ENCODE assay signal across 8 cellular contexts in the genomic region with DNA sequence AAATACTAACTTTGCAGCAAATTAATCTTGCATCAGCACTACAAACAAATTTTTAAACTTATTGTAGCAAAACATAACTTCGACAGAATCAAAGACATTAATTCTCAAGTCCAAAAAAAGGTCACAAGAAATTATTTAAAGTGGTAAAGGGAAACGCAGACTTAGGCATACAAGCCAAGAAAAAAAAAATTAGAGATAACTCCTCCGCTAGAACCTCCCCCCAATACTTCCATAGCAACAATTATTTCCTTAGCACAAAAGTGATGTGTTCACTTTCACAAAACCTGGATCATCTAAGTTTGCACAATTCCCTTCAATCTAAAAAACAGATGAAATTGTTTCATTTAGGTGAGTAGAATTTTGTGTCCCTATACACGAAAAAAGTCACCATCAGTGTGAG. TPM values are rescaled to one million over a fixed set of nuclear protein-coding genes. Genes with fewer than 3 reads are reported as not detected.
A peak's percentile ranks its signal among the peaks of the same experiment; 100 is the strongest.
DNase-seq lines count a peak whose midpoint lies in the region; ATAC-seq and TF ChIP-seq lines count a peak whose summit lies in the region.

No MANE protein-coding gene starts in this region.

- DNase-seq in CD4-positive, alpha-beta T cell, result no peak
- no peak for DNase-seq in NT2/D1 (ENCODE audit: low read depth, low spot score)
- DNase-seq in endothelial cell (ENCODE audit: low spot score), result no peak
- no peak for DNase-seq in osteoblast (ENCODE audit: insufficient read length, low spot score, missing footprints)
- DNase-seq in NCI-H2081 treated with DMSO at 0.1 percent for 48 hours (lab: John Stamatoyannopoulos, UW), result no peak
- no peak for DNase-seq in NCI-H446 treated with DMSO at 0.1 percent for 48 hours (lab: John Stamatoyannopoulos, UW)
- no peak for DNase-seq in pons (ENCODE audit: low spot score)

- H3K27me3 ChIP-seq in CD4-positive, alpha-beta T cell (ENCODE audit: control insufficient read depth, insufficient read depth, low read length), result no peaks in the 10 kb centered on the region
- H3K27me3 ChIP-seq in NT2/D1 (ENCODE audit: insufficient read depth, insufficient read length) (no peaks in the 10 kb centered on the region), osteoblast (ENCODE audit: insufficient read depth, low read length) (no peaks in the 10 kb centered on the region)

- peak overlapping the region; percentile 98 for H3K27ac Mint-ChIP-seq in CD4-positive, alpha-beta T cell
- H3K27ac Mint-ChIP-seq in endothelial cell (ENCODE audit: unreplicated experiment), result peak overlapping the region; percentile 0

- intact Hi-C loops in CD4-positive, alpha-beta T cell (cut with DNase I, micrococcal nuclease), result loop anchor here in 1 of 2 experiments (10.0 kb wide), 3 partner anchors 741 to 1771 kb away; a partner anchor contains a TSS

- no peaks in the 10 kb centered on the region for H3K9me3 Mint-ChIP-seq in CD4-positive, alpha-beta T cell
- H3K9me3 Mint-ChIP-seq in endothelial cell (ENCODE audit: unreplicated experiment), result no peaks in the 10 kb centered on the region

- ATAC-seq in CD4-positive, alpha-beta T cell (ENCODE audit: poor library complexity), result no peak
- ATAC-seq in GM18861 (IDR thresholded peaks at IDR 0.05; ENCODE audit: unreplicated experiment), result no peak

- peak overlapping the region; percentile 100 for H2AFZ ChIP-seq in osteoblast (ENCODE audit: low read length)

- H4K20me1 ChIP-seq in osteoblast (ENCODE audit: insufficient read depth, low read length), result no peaks in the 10 kb centered on the region

- H3K4me2 ChIP-seq in osteoblast (ENCODE audit: insufficient read depth, low read length), result peak overlapping the region; percentile 98

- H3K36me3 Mint-ChIP-seq in CD4-positive, alpha-beta T cell (ENCODE audit: low read depth), result peaks cover 25% of the 10 kb centered on the region
- no peaks in the 10 kb centered on the region for H3K36me3 Mint-ChIP-seq in endothelial cell (ENCODE audit: low read depth, unreplicated experiment)

- POLR2A ChIA-PET in CD4-positive, alpha-beta T cell (lab: Charles Lee), result interaction anchor here (0.9 to 7.3 kb wide), 2 partner anchors 42 to 85 kb away, joined by 3 to 78 read pairs; a partner anchor contains a TSS

- H3K4me3 ChIP-seq in NT2/D1 (ENCODE audit: insufficient read length, low read depth), result peak overlapping the region; percentile 85
- H3K4me3 ChIP-seq in osteoblast (ENCODE audit: insufficient read depth, low read length), result peak overlapping the region; percentile 93

- no peaks in the 10 kb centered on the region for H3K27me3 Mint-ChIP-seq in CD4-positive, alpha-beta T cell
- peaks cover 3% of the 10 kb centered on the region for H3K27me3 Mint-ChIP-seq in endothelial cell (ENCODE audit: unreplicated experiment)

- peaks cover 27% of the 10 kb centered on the region for H3K79me2 ChIP-seq in osteoblast (ENCODE audit: insufficient read depth, low read length)

- no peak for TF ChIP-seq CTCF in CD4-positive, alpha-beta T cell (IDR thresholded peaks at IDR 0.05)
- TF ChIP-seq CTCF in endothelial cell (IDR thresholded peaks at IDR 0.05; ENCODE audit: unreplicated experiment), result no peak
- TF ChIP-seq CTCF in osteoblast (IDR thresholded peaks at IDR 0.05; ENCODE audit: extremely low read depth, low read depth, low read length), result no peak

- H3K36me3 ChIP-seq in NT2/D1 (ENCODE audit: insufficient read depth, insufficient read length, low read length) (peaks cover 4% of the 10 kb centered on the region), osteoblast (ENCODE audit: insufficient read depth, low read length) (no peaks in the 10 kb centered on the region)

- H3K9ac ChIP-seq in NT2/D1 (ENCODE audit: insufficient read length, low read depth), result peak overlapping the region; percentile 93

- no peak overlapping the region for H3K27ac ChIP-seq in CD4-positive, alpha-beta T cell (ENCODE audit: low read depth, low read length)
- no peak overlapping the region for H3K27ac ChIP-seq in osteoblast (ENCODE audit: low read depth, low read length)

- no peaks in the 10 kb centered on the region for H3K9me3 ChIP-seq in CD4-positive, alpha-beta T cell (ENCODE audit: control insufficient read depth, low read length)
- no peaks in the 10 kb centered on the region for H3K9me3 ChIP-seq in NT2/D1 (ENCODE audit: insufficient read depth, low read length)
- H3K9me3 ChIP-seq in osteoblast (ENCODE audit: low read depth, low read length), result no peaks in the 10 kb centered on the region

- H3K4me1 ChIP-seq in NT2/D1 (ENCODE audit: insufficient read depth, insufficient read length) (no peaks in the 10 kb centered on the region), osteoblast (ENCODE audit: insufficient read depth, low read length) (peaks cover 3% of the 10 kb centered on the region)

- peaks cover 46% of the 10 kb centered on the region for H3K4me1 Mint-ChIP-seq in CD4-positive, alpha-beta T cell (ENCODE audit: low read depth)
- H3K4me1 Mint-ChIP-seq in endothelial cell (ENCODE audit: unreplicated experiment), result peaks cover 19% of the 10 kb centered on the region

- peak overlapping the region; percentile 100 for H3K4me3 Mint-ChIP-seq in CD4-positive, alpha-beta T cell
- H3K4me3 Mint-ChIP-seq in endothelial cell (ENCODE audit: unreplicated experiment), result peak overlapping the region; percentile 100

- CTCF ChIA-PET in CD4-positive, alpha-beta T cell (lab: Charles Lee), result interaction anchor here (2.6 kb wide), 1 partner anchor 85 kb away, joined by 13 read pairs; no protein-coding TSS in a partner anchor

RNA-seq across cellular contexts. Expression of a gene that starts 1.1 kb away (rescaled TPM):
- 10 to 100 TPM; 52.6 to 55.0 TPM for total RNA-seq in CD4-positive, alpha-beta T cell
- total RNA-seq in endothelial cell (ENCODE audit: unreplicated experiment), result 44.3 TPM
- 63.6 and 67.3 TPM in 2 replicates for total RNA-seq in osteoblast
